Comparison of ENCODE assay signal across 8 cellular contexts in genomic region chr4:72302981-72303704, GRCh38.
DNase-seq lines count a peak whose midpoint lies in the region; ATAC-seq and TF ChIP-seq lines count a peak whose summit lies in the region.

No MANE protein-coding gene starts in this region.

- 73 to 75% methylated on average over 4 of the region's 4 CpGs for WGBS in lung, 2 donors

- H3K4me1 Mint-ChIP-seq in chondrocyte (ENCODE audit: low read depth): no peaks in the 10 kb centered on the region
- H3K4me1 Mint-ChIP-seq in stimulated activated naive CD8-positive, alpha-beta T cell treated with anti-CD3 and anti-CD28 coated beads, Interleukin-15, amount 100 ng/mL, for 72 hours: no peaks in the 10 kb centered on the region

- no peaks in the 10 kb centered on the region for H3K27me3 Mint-ChIP-seq in chondrocyte (ENCODE audit: low read depth)
- H3K27me3 Mint-ChIP-seq in stimulated activated naive CD8-positive, alpha-beta T cell treated with anti-CD3 and anti-CD28 coated beads, Interleukin-15, amount 100 ng/mL, for 72 hours: no peaks in the 10 kb centered on the region

- no peaks in the 10 kb centered on the region for H3K27me3 ChIP-seq in lung (ENCODE audit: control insufficient read depth, insufficient read depth)

- H3K9me3 ChIP-seq in lung (ENCODE audit: control insufficient read depth in 2 of 2, insufficient read depth in 1 of 2, low read length in 1 of 2): no peaks in the 10 kb centered on the region

- DNase-seq in NCI-H2171 treated with DMSO at 0.1 percent for 48 hours (lab: John Stamatoyannopoulos, UW) (peak; percentile 5), NCI-H2171 (lab: John Stamatoyannopoulos, UW) (no peak), KG1 (lab: John Stamatoyannopoulos, UW) (peak; percentile 34), UCSD-AML1 (lab: John Stamatoyannopoulos, UW; ENCODE audit: unreplicated experiment) (peak; percentile 25), chondrocyte (ENCODE audit: low spot score) (no peak), lung (ENCODE audit: low spot score) (peak; percentile 31)
- DNase-seq in stimulated activated naive CD8-positive, alpha-beta T cell treated with anti-CD3 and anti-CD28 coated beads, Interleukin-15, amount 100 ng/mL, for 72 hours: peak; percentile 21 to 42

- ATAC-seq in GM21737 (IDR thresholded peaks at IDR 0.05; ENCODE audit: unreplicated experiment) (peak; percentile 78), lung (ENCODE audit: insufficient read depth, low FRiP score) (no peak)
- ATAC-seq in stimulated activated naive CD8-positive, alpha-beta T cell treated with anti-CD3 and anti-CD28 coated beads, Interleukin-15, amount 100 ng/mL, for 72 hours: peak; percentile 84

- TF ChIP-seq CTCF in chondrocyte (IDR thresholded peaks at IDR 0.05) (peak; percentile 89), lung (IDR thresholded peaks at IDR 0.05; ENCODE audit: control extremely low read depth, extremely low read depth) (peak; percentile 12)

- no peaks in the 10 kb centered on the region for H3K9me3 Mint-ChIP-seq in chondrocyte (ENCODE audit: low read depth)
- no peaks in the 10 kb centered on the region for H3K9me3 Mint-ChIP-seq in stimulated activated naive CD8-positive, alpha-beta T cell treated with anti-CD3 and anti-CD28 coated beads, Interleukin-15, amount 100 ng/mL, for 72 hours

- no peaks in the 10 kb centered on the region for H3K36me3 ChIP-seq in lung (ENCODE audit: control insufficient read depth in 2 of 2, insufficient read depth in 2 of 2, low read length in 2 of 2)

- no peak overlapping the region for H3K27ac Mint-ChIP-seq in chondrocyte (ENCODE audit: unreplicated experiment)
- H3K27ac Mint-ChIP-seq in stimulated activated naive CD8-positive, alpha-beta T cell treated with anti-CD3 and anti-CD28 coated beads, Interleukin-15, amount 100 ng/mL, for 72 hours: no peak overlapping the region

- no peaks in the 10 kb centered on the region for H3K36me3 Mint-ChIP-seq in chondrocyte (ENCODE audit: low read depth)

- H3K4me1 ChIP-seq in lung (ENCODE audit: control insufficient read depth in 2 of 2, insufficient read depth in 2 of 2, low read length in 2 of 2): no peaks in the 10 kb centered on the region

- H3K4me3 Mint-ChIP-seq in chondrocyte (ENCODE audit: unreplicated experiment): no peak overlapping the region
- H3K4me3 Mint-ChIP-seq in stimulated activated naive CD8-positive, alpha-beta T cell treated with anti-CD3 and anti-CD28 coated beads, Interleukin-15, amount 100 ng/mL, for 72 hours: no peak overlapping the region

- no peak overlapping the region for H3K4me3 ChIP-seq in lung

- H3K27ac ChIP-seq in lung (ENCODE audit: low read depth in 1 of 2, low read length in 1 of 2): no peak overlapping the region

Comparison
In these comparisons a context has a peak if more than half of its experiments do, and no peak if none do; other contexts are left out.
1. DNase-seq: peak in NCI-H2171 treated with DMSO at 0.1 percent for 48 hours (single experiment), KG1 (single experiment), UCSD-AML1 (single experiment), lung (single experiment) and stimulated activated naive CD8-positive, alpha-beta T cell treated with anti-CD3 and anti-CD28 coated beads, Interleukin-15, amount 100 ng/mL, for 72 hours (2 of 2); none in NCI-H2171 (single experiment) and chondrocyte (single experiment).